In genomic region chr3:119239421-119239820, GRCh38 we compare ENCODE assay signal across 8 cellular contexts. TPM values are rescaled to one million over a fixed set of nuclear protein-coding genes. Genes with fewer than 3 reads are reported as not detected.
DNase-seq lines count a peak whose midpoint lies in the region; ATAC-seq and TF ChIP-seq lines count a peak whose summit lies in the region.

No MANE protein-coding gene starts in this region.

- H3K27me3 ChIP-seq in OCI-LY1 (ENCODE audit: insufficient read depth, low read length) (no peaks in the 10 kb centered on the region), trophoblast cell (ENCODE audit: insufficient read depth, low read length) (no peaks in the 10 kb centered on the region)

- peaks cover 6% of the 10 kb centered on the region for H3K27me3 Mint-ChIP-seq in endothelial cell (ENCODE audit: unreplicated experiment)

- H3K9me3 Mint-ChIP-seq in endothelial cell (ENCODE audit: unreplicated experiment): no peaks in the 10 kb centered on the region

- H3K9me3 ChIP-seq in OCI-LY1 (ENCODE audit: low read length): no peaks in the 10 kb centered on the region
- no peaks in the 10 kb centered on the region for H3K9me3 ChIP-seq in trophoblast cell (ENCODE audit: insufficient read depth, low read depth, low read length)

- peak overlapping the region; percentile 21 for H2BK5ac ChIP-seq in trophoblast cell (ENCODE audit: low read depth, low read length, poor library complexity)

- no peak overlapping the region for H2BK12ac ChIP-seq in trophoblast cell (ENCODE audit: low read length)

- TF ChIP-seq CTCF in GM12864 (IDR thresholded peaks at IDR 0.05; ENCODE audit: low read depth, low read length, missing control alignments): no peak
- no peak for TF ChIP-seq CTCF in OCI-LY1 (IDR thresholded peaks at IDR 0.05; ENCODE audit: low read length)
- TF ChIP-seq CTCF in endothelial cell (IDR thresholded peaks at IDR 0.05; ENCODE audit: unreplicated experiment): no peak

- peak overlapping the region; percentile 97 for H3K4ac ChIP-seq in trophoblast cell (ENCODE audit: low read depth, low read length)

- H3F3A ChIP-seq in OCI-LY1 (ENCODE audit: insufficient read depth, low read length): no peaks in the 10 kb centered on the region

- no peak overlapping the region for H3K23ac ChIP-seq in trophoblast cell (ENCODE audit: low read length)

- peaks cover 17% of the 10 kb centered on the region for H3K36me3 ChIP-seq in OCI-LY1 (ENCODE audit: insufficient read depth, low read length)
- H3K36me3 ChIP-seq in trophoblast cell (ENCODE audit: control insufficient read depth in 1 of 2, insufficient read depth in 2 of 2, low read length in 2 of 2): peaks cover 2 to 5% of the 10 kb centered on the region in 2 experiments

- H2BK120ac ChIP-seq in trophoblast cell (ENCODE audit: insufficient read depth, low read length, poor library complexity): no peak overlapping the region

- H3K27ac Mint-ChIP-seq in endothelial cell (ENCODE audit: unreplicated experiment): peak overlapping the region; percentile 64

- no peak overlapping the region for H4K91ac ChIP-seq in trophoblast cell (ENCODE audit: low read depth, low read length)

- H3K9ac ChIP-seq in OCI-LY1 (ENCODE audit: low read length) (peak overlapping the region; percentile 72), trophoblast cell (ENCODE audit: low read length) (no peak overlapping the region)

- H3K4me2 ChIP-seq in OCI-LY1 (ENCODE audit: low read length) (peak overlapping the region; percentile 86), trophoblast cell (ENCODE audit: low read length) (peak overlapping the region; percentile 71)

- H3K4me1 ChIP-seq in OCI-LY1 (ENCODE audit: insufficient read depth, low read length, severe bottlenecking) (peaks cover 19% of the 10 kb centered on the region), trophoblast cell (ENCODE audit: control insufficient read depth in 1 of 2, insufficient read depth in 2 of 2, low read length in 2 of 2) (peaks cover 0 to 4% of the 10 kb centered on the region in 2 experiments)

- H3K18ac ChIP-seq in trophoblast cell (ENCODE audit: low read length): no peak overlapping the region

- H3K79me2 ChIP-seq in OCI-LY1 (ENCODE audit: insufficient read depth, low read length) (peaks cover 11% of the 10 kb centered on the region), trophoblast cell (ENCODE audit: control insufficient read depth, insufficient read depth, low read length, poor library complexity) (peaks cover 10% of the 10 kb centered on the region)

- H2AFZ ChIP-seq in OCI-LY1 (ENCODE audit: low read length) (no peak overlapping the region), trophoblast cell (ENCODE audit: insufficient read depth, low read length, poor library complexity) (no peak overlapping the region)

- no CpG with 5 or more reads among the region's 3 CpGs for WGBS in trophoblast cell (ENCODE audit: extremely low coverage, insufficient coverage, insufficient read length)

- H4K8ac ChIP-seq in trophoblast cell (ENCODE audit: low read depth, low read length): no peak overlapping the region

- no peaks in the 10 kb centered on the region for H4K20me1 ChIP-seq in OCI-LY1 (ENCODE audit: insufficient read depth, low read length)

- ATAC-seq in GM21360 (IDR thresholded peaks at IDR 0.05; ENCODE audit: unreplicated experiment): no peak
- no peak for ATAC-seq in GM21576 (IDR thresholded peaks at IDR 0.05; ENCODE audit: unreplicated experiment)
- no peak for ATAC-seq in HG03439 (IDR thresholded peaks at IDR 0.05; ENCODE audit: unreplicated experiment)

- H2AK5ac ChIP-seq in trophoblast cell (ENCODE audit: low read length): no peak overlapping the region

- H3K27ac ChIP-seq in OCI-LY1 (ENCODE audit: low read depth, low read length, poor library complexity, severe bottlenecking) (no peak overlapping the region), trophoblast cell (ENCODE audit: low read depth, low read length) (no peak overlapping the region)

- H4K12ac ChIP-seq in trophoblast cell (ENCODE audit: low read depth, low read length): no peak overlapping the region

- H3K4me1 Mint-ChIP-seq in endothelial cell (ENCODE audit: unreplicated experiment): peaks cover 6% of the 10 kb centered on the region

- peak overlapping the region; percentile 87 for H3K4me3 Mint-ChIP-seq in endothelial cell (ENCODE audit: unreplicated experiment)

- H3K4me3 ChIP-seq in GM12864 (ENCODE audit: low read depth, low read length) (peak overlapping the region; percentile 79), OCI-LY1 (ENCODE audit: low read depth, low read length, poor library complexity, severe bottlenecking) (peak overlapping the region; percentile 84), trophoblast cell (ENCODE audit: low read depth, low read length) (no peak overlapping the region)

- DNase-seq in GM12864 (ENCODE audit: low read depth) (no peak), endothelial cell (ENCODE audit: low spot score) (no peak), trophoblast cell (peak in 1 of 2 donors; percentile 16), SKM-1 (lab: John Stamatoyannopoulos, UW; ENCODE audit: unreplicated experiment) (no peak)

- peaks cover 4% of the 10 kb centered on the region for H3K36me3 Mint-ChIP-seq in endothelial cell (ENCODE audit: low read depth, unreplicated experiment)

- no peak overlapping the region for H3K14ac ChIP-seq in trophoblast cell (ENCODE audit: low read length)

- H3K9me2 ChIP-seq in OCI-LY1 (ENCODE audit: low read depth, low read length): no peaks in the 10 kb centered on the region

- H3K79me1 ChIP-seq in trophoblast cell (ENCODE audit: low read length): peaks cover 8% of the 10 kb centered on the region

RNA-seq across cellular contexts. Expression of gene B4GALT4, which starts 1.3 kb away (rescaled TPM):
- total RNA-seq in endothelial cell (ENCODE audit: unreplicated experiment): 12.3 TPM
- polyA plus RNA-seq in trophoblast cell (2013): 30.0 and 32.0 TPM in 2 replicates

RNA-seq across cellular contexts. Expression of gene ARHGAP31, which starts 54.8 kb away (rescaled TPM):
- total RNA-seq in endothelial cell (ENCODE audit: unreplicated experiment): 114 TPM
- 13.1 and 13.8 TPM in 2 replicates for polyA plus RNA-seq in trophoblast cell (2013)
